Comparison of ENCODE assay signal across 12 cellular contexts in the genomic region with DNA sequence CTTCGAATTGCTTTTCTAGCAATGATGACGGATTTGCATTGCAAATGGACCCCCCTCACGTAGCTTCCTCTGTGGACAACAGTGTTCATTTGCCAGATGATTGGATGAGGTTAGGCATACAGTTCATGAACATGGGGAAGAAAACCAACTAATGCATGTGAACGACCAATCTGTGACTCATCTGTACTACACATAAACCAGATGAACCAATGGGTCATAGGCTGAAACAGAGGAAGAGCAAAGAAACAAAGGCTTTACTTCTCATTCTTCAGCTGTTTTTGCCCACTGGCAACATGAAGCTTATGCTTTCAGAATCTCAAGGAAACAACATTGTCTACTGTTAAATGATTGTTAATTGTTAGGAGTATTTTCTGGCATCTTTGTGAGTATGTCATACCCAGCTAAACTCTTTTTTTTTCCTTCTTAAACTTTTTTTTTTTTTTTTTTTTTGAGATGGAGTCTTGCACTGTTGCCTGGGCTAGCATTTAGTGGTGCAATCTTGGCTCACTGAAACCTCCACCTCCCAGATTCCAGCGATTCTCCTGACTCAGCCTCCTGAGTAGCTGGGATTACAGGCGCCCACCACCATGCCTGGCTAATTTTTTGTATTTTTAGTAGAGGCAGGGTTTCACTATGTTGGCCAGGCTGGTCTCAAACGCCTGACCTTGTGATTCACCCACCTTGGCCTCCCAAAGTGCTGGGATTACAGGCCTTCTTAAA. TPM values are rescaled to one million over a fixed set of nuclear protein-coding genes. Genes with fewer than 3 reads are reported as not detected.
A peak's percentile ranks its signal among the peaks of the same experiment; 100 is the strongest.
DNase-seq lines count a peak whose midpoint lies in the region; ATAC-seq and TF ChIP-seq lines count a peak whose summit lies in the region.
"Had no signal": no experiment of that assay in that cellular context is flagged by ENCODE, and none has a peak within 500 bp of the region (broad histone marks: within the 10 kb centered on the region; RNA-seq: fewer than 3 reads in every experiment).

No MANE protein-coding gene starts in this region.

- H3K4me1 ChIP-seq in tibial artery: peaks cover 0 to 98% (median 52%) of the 10 kb centered on the region in 4 donors

- H3K4me1 Mint-ChIP-seq in HFFc6 (ENCODE audit: low read depth): peaks cover 83% of the 10 kb centered on the region
- H3K4me1 Mint-ChIP-seq: stimulated activated memory B cell treated with anti-CD40 and anti-IgM and Interleukin-4, amounts not matched to agents 10 μg/mL and 1 μg/mL and 100 μg/mL, for 72 hours; T-cell had no signal

- H3K27ac ChIP-seq in tibial artery: peak overlapping the region; percentile 77 to 82

- no peaks in the 10 kb centered on the region for H3K27me3 Mint-ChIP-seq in HFFc6 (ENCODE audit: insufficient read depth)
- H3K27me3 Mint-ChIP-seq: T-cell had no signal

- DNase-seq in HFFc6 (peak; percentile 75), fibroblast of pulmonary artery (ENCODE audit: low read depth) (peak; percentile 92), tibial artery (peak in 1 of 2 donors; percentile 43), T1000 (lab: John Stamatoyannopoulos, UW) (no peak)
- no peak for DNase-seq in stimulated activated CD4-positive, alpha-beta T cell treated with anti-CD3 and anti-CD28 coated beads, Interleukin-15, amount 100 ng/mL, for 24 hours
- DNase-seq: activated CD8-positive, alpha-beta memory T cell treated with anti-CD3 and anti-CD28 coated beads for 24 hours; GDM1; spleen; T-cell had no signal

- ATAC-seq in SK-N-SH treated with all-trans-retinoic acid at 6 μM for 48 hours (peak; percentile 61), HG03097 (IDR thresholded peaks at IDR 0.05; ENCODE audit: low FRiP score, unreplicated experiment) (no peak)
- ATAC-seq: stimulated activated memory B cell treated with anti-CD40 and anti-IgM and Interleukin-4, amounts not matched to agents 10 μg/mL and 1 μg/mL and 100 μg/mL, for 72 hours; T-cell had no signal

- peaks cover 4% of the 10 kb centered on the region for H3K36me3 Mint-ChIP-seq in HFFc6 (ENCODE audit: low read depth)
- H3K36me3 Mint-ChIP-seq: stimulated activated memory B cell treated with anti-CD40 and anti-IgM and Interleukin-4, amounts not matched to agents 10 μg/mL and 1 μg/mL and 100 μg/mL, for 72 hours; T-cell had no signal

- TF ChIP-seq CTCF in HFFc6 (IDR thresholded peaks at IDR 0.05) (no peak), fibroblast of pulmonary artery (IDR thresholded peaks at IDR 0.05; ENCODE audit: low read length, missing control alignments) (no peak), tibial artery (IDR thresholded peaks at IDR 0.05) (no peak)

- H3K9me3 Mint-ChIP-seq in HFFc6: no peaks in the 10 kb centered on the region
- H3K9me3 Mint-ChIP-seq: stimulated activated memory B cell treated with anti-CD40 and anti-IgM and Interleukin-4, amounts not matched to agents 10 μg/mL and 1 μg/mL and 100 μg/mL, for 72 hours; T-cell had no signal

- H3K4me3 ChIP-seq in fibroblast of pulmonary artery (replicated peaks; ENCODE audit: low read depth, low read length): no peak overlapping the region
- no peak overlapping the region for H3K4me3 ChIP-seq in tibial artery
- H3K4me3 ChIP-seq: spleen had no signal

- no peaks in the 10 kb centered on the region for H3K36me3 ChIP-seq in tibial artery
- H3K36me3 ChIP-seq: spleen had no signal

- H3K4me3 Mint-ChIP-seq in HFFc6: peak overlapping the region; percentile 43
- H3K4me3 Mint-ChIP-seq: stimulated activated memory B cell treated with anti-CD40 and anti-IgM and Interleukin-4, amounts not matched to agents 10 μg/mL and 1 μg/mL and 100 μg/mL, for 72 hours; T-cell had no signal

- intact Hi-C loops in tibial artery (cut with DNase I; ENCODE audit: low total_unique reads): no loop called here

- no peaks in the 10 kb centered on the region for H3K9me3 ChIP-seq in tibial artery
- H3K9me3 ChIP-seq: spleen had no signal

- no peaks in the 10 kb centered on the region for H3K27me3 ChIP-seq in tibial artery
- H3K27me3 ChIP-seq: spleen had no signal

- peak overlapping the region; percentile 95 for H3K27ac Mint-ChIP-seq in HFFc6
- H3K27ac Mint-ChIP-seq: stimulated activated memory B cell treated with anti-CD40 and anti-IgM and Interleukin-4, amounts not matched to agents 10 μg/mL and 1 μg/mL and 100 μg/mL, for 72 hours; T-cell had no signal

TF ChIP-seq in SK-N-SH treated with all-trans-retinoic acid at 6 μM for 48 hours, 23 proteins besides CTCF, POLR2A, EP300 and RAD21:
- 0 out of 2 replicates have a peak, but pooled peaks have one; percentile 24 for TF ChIP-seq TOX (CRISPR knock-in tag; IDR thresholded peaks at IDR 0.05; ENCODE audit: borderline replicate concordance)
- TF ChIP-seq, protein P1, sequence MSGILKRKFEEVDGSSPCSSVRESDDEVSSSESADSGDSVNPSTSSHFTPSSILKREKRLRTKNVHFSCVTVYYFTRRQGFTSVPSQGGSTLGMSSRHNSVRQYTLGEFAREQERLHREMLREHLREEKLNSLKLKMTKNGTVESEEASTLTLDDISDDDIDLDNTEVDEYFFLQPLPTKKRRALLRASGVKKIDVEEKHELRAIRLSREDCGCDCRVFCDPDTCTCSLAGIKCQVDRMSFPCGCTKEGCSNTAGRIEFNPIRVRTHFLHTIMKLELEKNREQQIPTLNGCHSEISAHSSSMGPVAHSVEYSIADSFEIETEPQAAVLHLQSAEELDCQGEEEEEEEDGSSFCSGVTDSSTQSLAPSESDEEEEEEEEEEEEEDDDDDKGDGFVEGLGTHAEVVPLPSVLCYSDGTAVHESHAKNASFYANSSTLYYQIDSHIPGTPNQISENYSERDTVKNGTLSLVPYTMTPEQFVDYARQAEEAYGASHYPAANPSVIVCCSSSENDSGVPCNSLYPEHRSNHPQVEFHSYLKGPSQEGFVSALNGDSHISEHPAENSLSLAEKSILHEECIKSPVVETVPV (CRISPR knock-in tag; IDR thresholded peaks at IDR 0.05): no peak

RNA-seq across cellular contexts. Expression of a gene that starts 35.5 kb away (rescaled TPM):
- total RNA-seq in HFFc6 (2021; fragmentation: NEBNext Ultra II Directional; extraction: Animal tissue kit (Norgen Biotek cat#: 25700)): 10 to 100 TPM; 42.1 to 63.5 (median 51.9) TPM

Comparison
In these comparisons a context has a peak if more than half of its experiments do, and no peak if none do; other contexts are left out.
1. DNase-seq: peak in HFFc6 (single experiment) and fibroblast of pulmonary artery (single experiment); none in T1000 (single experiment) and stimulated activated CD4-positive, alpha-beta T cell treated with anti-CD3 and anti-CD28 coated beads, Interleukin-15, amount 100 ng/mL, for 24 hours (single experiment).